Comparison of ENCODE assay signal across 8 cellular contexts in the genomic region with DNA sequence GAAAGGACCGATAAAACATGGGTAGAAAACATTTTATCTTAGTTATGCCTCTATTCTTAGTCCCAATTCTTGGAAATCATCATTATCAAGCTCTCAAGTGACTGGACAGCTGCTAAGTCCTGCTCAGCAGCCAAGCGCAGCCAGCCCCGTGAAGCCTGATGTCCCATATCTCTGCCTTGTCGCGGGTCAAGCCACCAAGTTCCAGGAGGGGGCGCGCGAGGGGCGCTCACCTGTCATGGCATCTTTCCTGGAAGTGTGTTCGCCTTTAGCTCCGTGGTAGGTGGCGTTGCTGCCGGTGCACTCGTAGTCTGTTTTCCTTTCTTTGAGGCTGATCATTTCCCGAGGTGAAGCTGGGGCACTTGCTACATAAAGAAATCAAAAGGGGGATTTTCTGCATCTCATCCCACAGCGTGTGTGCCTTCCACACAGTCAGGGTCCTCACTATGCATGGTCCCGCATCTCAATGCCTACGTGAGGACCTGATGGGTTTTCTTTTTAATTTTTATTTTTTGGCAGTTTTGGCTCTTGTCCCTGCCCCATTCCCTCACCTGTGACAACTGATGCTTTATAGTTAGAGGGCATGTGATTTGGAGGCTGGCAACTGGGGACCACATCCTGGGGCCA.
DNase-seq lines count a peak whose midpoint lies in the region; ATAC-seq and TF ChIP-seq lines count a peak whose summit lies in the region.

No MANE protein-coding gene starts in this region.

- H3K27ac Mint-ChIP-seq in Calu3 (ENCODE audit: unreplicated experiment): no peak overlapping the region

- no peaks in the 10 kb centered on the region for H3K27me3 ChIP-seq in right atrium auricular region

- no peaks in the 10 kb centered on the region for H3K9me3 ChIP-seq in right atrium auricular region

- peak; percentile 87 for ATAC-seq in GM19463 (IDR thresholded peaks at IDR 0.05; ENCODE audit: unreplicated experiment)
- peak; percentile 89 for ATAC-seq in HG03520 (IDR thresholded peaks at IDR 0.05; ENCODE audit: unreplicated experiment)

- intact Hi-C loops in Calu3 (cut with micrococcal nuclease; ENCODE audit: unreplicated experiment): loop anchor here (1.0 to 10.0 kb wide), 4 partner anchors 194 to 627 kb away; no protein-coding TSS in a partner anchor

- no TSS peak for BruUV-seq in Calu3 (replicated peaks; lab: Mats Ljungman, UMichigan)

- H3K9me3 Mint-ChIP-seq in Calu3 (ENCODE audit: low read depth, unreplicated experiment): no peaks in the 10 kb centered on the region

- peaks cover 13% of the 10 kb centered on the region for H3K4me1 Mint-ChIP-seq in Calu3 (ENCODE audit: low read depth, unreplicated experiment)

- H3K4me1 ChIP-seq in right atrium auricular region: peaks cover 0 to 29% of the 10 kb centered on the region in 2 donors

- no peak overlapping the region for H3K4me3 ChIP-seq in right atrium auricular region

- peak overlapping the region; percentile 57 to 61 for H3K27ac ChIP-seq in right atrium auricular region

- CTCF ChIA-PET in Calu3 (lab: Charles Lee): interaction anchor here (0.5 to 1.6 kb wide), 16 partner anchors 11 to 1036 kb away, joined by 3 to 9 read pairs (median 4); no protein-coding TSS in a partner anchor

- TF ChIP-seq CTCF in Calu3 (IDR thresholded peaks at IDR 0.05; ENCODE audit: unreplicated experiment): peak; percentile 79
- peak; percentile 65 to 81 for TF ChIP-seq CTCF in right atrium auricular region (IDR thresholded peaks at IDR 0.05)

- no peaks in the 10 kb centered on the region for H3K27me3 Mint-ChIP-seq in Calu3 (ENCODE audit: unreplicated experiment)

- H3K4me3 Mint-ChIP-seq in Calu3 (ENCODE audit: low read depth, unreplicated experiment): peak overlapping the region; percentile 32

- H3K36me3 Mint-ChIP-seq in Calu3 (ENCODE audit: insufficient read depth, unreplicated experiment): no peaks in the 10 kb centered on the region

- no peaks in the 10 kb centered on the region for H3K36me3 ChIP-seq in right atrium auricular region

- DNase-seq in Calu3: peak; percentile 93
- DNase-seq in SHP77 (lab: John Stamatoyannopoulos, UW): peak; percentile 34 to 39
- DNase-seq in activated naive CD4-positive, alpha-beta T cell treated with Interleukin-2 at 50 U/mL for 16 hours: peak; percentile 62
- peak; percentile 71 for DNase-seq in right atrium auricular region (ENCODE audit: low spot score)
- DNase-seq in stimulated activated CD4-positive, alpha-beta T cell treated with anti-CD3 and anti-CD28 coated beads, Interleukin-12 subunit alpha, Interleukin-12 subunit beta, amount 100 ng/mL, for 24 hours (ENCODE audit: low read depth in 2 of 2): peak; percentile 45 to 68
- no peak for DNase-seq in cortex of kidney (lab: John Stamatoyannopoulos, UW)
